8 cellular contexts compared by ENCODE assay signal in genomic region chr17:47988445-47988844, GRCh38. TPM values are rescaled to one million over a fixed set of nuclear protein-coding genes. Genes with fewer than 3 reads are reported as not detected.
"Had no signal": no experiment of that assay in that cellular context is flagged by ENCODE, and none has a peak within 500 bp of the region (broad histone marks: within the 10 kb centered on the region; RNA-seq: fewer than 3 reads in every experiment).

No MANE protein-coding gene starts in this region.

RNA-seq across cellular contexts. Expression of gene PRR15L, which starts 30.8 kb away (rescaled TPM):
- total RNA-seq: activated B cell treated with CpG ODN at 0.5 μM for 24 hours; activated CD4-positive, alpha-beta T cell treated with anti-CD3 and anti-CD28 coated beads, Interleukin-2, amount 10 ng/mL, durations not matched to agents 24 days and 14 days; activated CD8-positive, alpha-beta memory T cell treated with anti-CD3 and anti-CD28 coated beads, Interleukin-2, amount 10 ng/mL, durations not matched to agents 7 days and 5 days; activated T-helper 1 cell treated with anti-CD3 and anti-CD28 coated beads, Interleukin-12 subunit alpha, Interleukin-12 subunit beta, Interleukin-2, Interleukin-4 antibody, amounts not matched to agents 30 ng/mL and 10 ng/mL and 1 ng/mL, durations not matched to agents 14 hours and 24 hours and 36 hours; ascending aorta; cardiac muscle cell; T-helper 17 cell had no signal
- polyA plus RNA-seq: cardiac muscle cell, IgD-negative memory B cell had no signal
